8 cellular contexts compared by ENCODE assay signal in genomic region chrX:110317079-110317819, GRCh38. TPM values are rescaled to one million over a fixed set of nuclear protein-coding genes. Genes with fewer than 3 reads are reported as not detected.
DNase-seq lines count a peak whose midpoint lies in the region; ATAC-seq and TF ChIP-seq lines count a peak whose summit lies in the region.

No MANE protein-coding gene starts in this region.

- no peaks in the 10 kb centered on the region for H3K36me3 Mint-ChIP-seq in natural killer cell treated with Interleukin-12 subunit alpha and Interleukin-12 subunit beta and Interleukin-15 and Interleukin-18, amount 100 ng/mL, for 72 hours

- peak overlapping the region; percentile 68 to 70 for H3K27ac Mint-ChIP-seq in natural killer cell treated with Interleukin-12 subunit alpha and Interleukin-12 subunit beta and Interleukin-15 and Interleukin-18, amount 100 ng/mL, for 72 hours

- H3K27me3 Mint-ChIP-seq in natural killer cell treated with Interleukin-12 subunit alpha and Interleukin-12 subunit beta and Interleukin-15 and Interleukin-18, amount 100 ng/mL, for 72 hours, result peaks cover 0 to 3% of the 10 kb centered on the region in 2 donors

- no peak for TF ChIP-seq CTCF in LNCaP clone FGC (IDR thresholded peaks at IDR 0.05; ENCODE audit: control insufficient read depth, extremely low read depth, insufficient read depth)
- TF ChIP-seq CTCF in esophagus muscularis mucosa (IDR thresholded peaks at IDR 0.05), result no peak

- DNase-seq in EH (ENCODE audit: low read depth) (peak; percentile 30), LNCaP clone FGC (ENCODE audit: low read depth) (no peak), activated T-cell treated with anti-CD3 and anti-CD28 coated beads for 4 hours (peak; percentile 11), esophagus muscularis mucosa (ENCODE audit: extremely low spot score) (no peak), amniotic stem cell (lab: John Stamatoyannopoulos, UW) (no peak)
- no peak for DNase-seq in natural killer cell treated with Interleukin-12 subunit alpha and Interleukin-12 subunit beta and Interleukin-15 and Interleukin-18, amount 100 ng/mL, for 72 hours (ENCODE audit: low spot score)

- WGBS in esophagus muscularis mucosa, result 54% methylated on average over 29 of the region's 40 CpGs
- WGBS in thymus, result under 1% methylated on average over 40 of the region's 40 CpGs

- H3K9me3 Mint-ChIP-seq in natural killer cell treated with Interleukin-12 subunit alpha and Interleukin-12 subunit beta and Interleukin-15 and Interleukin-18, amount 100 ng/mL, for 72 hours, result no peaks in the 10 kb centered on the region

- H3K4me1 ChIP-seq in esophagus muscularis mucosa (peaks cover 0 to 11% (median 6%) of the 10 kb centered on the region in 4 donors), thymus (ENCODE audit: control insufficient read depth, insufficient read depth, low read length) (no peaks in the 10 kb centered on the region)

- no peak for TF ChIP-seq POLR2A in esophagus muscularis mucosa (IDR thresholded peaks at IDR 0.05; ENCODE audit: low read depth)

- H3K4me1 Mint-ChIP-seq in natural killer cell treated with Interleukin-12 subunit alpha and Interleukin-12 subunit beta and Interleukin-15 and Interleukin-18, amount 100 ng/mL, for 72 hours (ENCODE audit: low read depth in 2 of 2), result peaks cover 11 to 21% of the 10 kb centered on the region in 2 donors

- H3K4me3 Mint-ChIP-seq in natural killer cell treated with Interleukin-12 subunit alpha and Interleukin-12 subunit beta and Interleukin-15 and Interleukin-18, amount 100 ng/mL, for 72 hours, result peak overlapping the region; percentile 91

- intact Hi-C loops in esophagus muscularis mucosa (cut with DNase I), result no loop called here

- H3K9me3 ChIP-seq in esophagus muscularis mucosa (no peaks in the 10 kb centered on the region), thymus (ENCODE audit: control insufficient read depth) (no peaks in the 10 kb centered on the region)

- H3K4me3 ChIP-seq in LNCaP clone FGC (ENCODE audit: low read depth, low read length) (peak overlapping the region; percentile 77), esophagus muscularis mucosa (peak overlapping the region; percentile 65 to 81 (median 75)), thymus (ENCODE audit: low read length) (peak overlapping the region; percentile 77)

- H3K27me3 ChIP-seq in esophagus muscularis mucosa (no peaks in the 10 kb centered on the region), thymus (ENCODE audit: control insufficient read depth, insufficient read depth) (no peaks in the 10 kb centered on the region)

- no peaks in the 10 kb centered on the region for H3K36me3 ChIP-seq in esophagus muscularis mucosa
- H3K36me3 ChIP-seq in thymus (ENCODE audit: control insufficient read depth, insufficient read depth), result no peaks in the 10 kb centered on the region

- H3K27ac ChIP-seq in esophagus muscularis mucosa (replicated peaks in 1 of 4), result peak overlapping the region; percentile 76 to 85 (median 82)
- peak overlapping the region; percentile 91 for H3K27ac ChIP-seq in thymus (ENCODE audit: low read depth)

- TF ChIP-seq EP300 in esophagus muscularis mucosa (IDR thresholded peaks at IDR 0.05), result no peak

- ATAC-seq in GM21619 (IDR thresholded peaks at IDR 0.05; ENCODE audit: unreplicated experiment), result peak; percentile 16
- peak; percentile 54 to 62 for ATAC-seq in natural killer cell treated with Interleukin-12 subunit alpha and Interleukin-12 subunit beta and Interleukin-15 and Interleukin-18, amount 100 ng/mL, for 72 hours

RNA-seq across cellular contexts. Expression of gene AMMECR1, which starts 0.6 kb away (rescaled TPM):
- 1 to 10 TPM; 1.7 to 2.5 (median 1.9) TPM for total RNA-seq in esophagus muscularis mucosa
- 10 to 100 TPM; 10.1 to 13.6 TPM for total RNA-seq in natural killer cell treated with Interleukin-12 subunit alpha and Interleukin-12 subunit beta and Interleukin-15 and Interleukin-18, amount 100 ng/mL, for 72 hours
- polyA plus RNA-seq in thymus, result 5.1 TPM

RNA-seq across cellular contexts. Expression of gene RTL9, which starts 41.4 kb away (rescaled TPM):
- under 1 TPM in 3 of 4 donors, not detected in 1; 0.06 to 0.17 (median 0.06) TPM for total RNA-seq in esophagus muscularis mucosa
- total RNA-seq in natural killer cell treated with Interleukin-12 subunit alpha and Interleukin-12 subunit beta and Interleukin-15 and Interleukin-18, amount 100 ng/mL, for 72 hours, result not detected
- polyA plus RNA-seq in thymus, result 0.05 TPM

Comparison
In these comparisons a context has a peak if more than half of its experiments do, and no peak if none do; other contexts are left out.
1. DNase-seq: peak in EH (single experiment) and activated T-cell treated with anti-CD3 and anti-CD28 coated beads for 4 hours (single experiment); none in LNCaP clone FGC (single experiment), esophagus muscularis mucosa (single experiment), natural killer cell treated with Interleukin-12 subunit alpha and Interleukin-12 subunit beta and Interleukin-15 and Interleukin-18, amount 100 ng/mL, for 72 hours (single experiment) and amniotic stem cell (single experiment).
2. Peak in every context shown above with its lines, with median percentiles within 50 percentile points of each other: H3K4me3 ChIP-seq.